1 cellular context compared by ENCODE assay signal in the genomic region with DNA sequence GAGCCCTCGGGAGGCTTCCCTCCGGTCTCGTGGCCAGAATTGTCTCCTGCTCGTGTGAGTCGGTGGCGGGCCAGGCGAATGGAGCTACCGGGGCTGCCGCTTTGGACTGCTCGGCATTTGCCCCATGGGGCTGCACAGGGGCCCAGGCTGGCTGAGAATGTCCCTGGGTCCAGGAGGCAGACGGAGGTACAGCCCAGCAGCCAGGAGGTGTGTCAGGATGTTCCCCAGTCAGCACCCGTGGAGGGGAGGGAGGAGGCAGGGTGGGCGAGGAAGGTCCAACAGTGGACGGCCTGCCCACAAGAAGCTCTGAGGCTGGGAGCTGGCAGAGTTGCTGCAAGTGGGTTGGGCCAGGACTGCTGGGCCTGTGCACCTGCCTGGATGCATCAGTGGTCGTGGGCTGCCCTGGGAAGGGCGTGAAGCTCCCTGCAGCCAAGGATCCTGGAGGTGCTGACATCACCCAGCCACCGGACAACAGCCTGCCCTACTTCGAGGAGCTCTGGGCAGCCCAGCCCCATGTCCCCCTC.
TF ChIP-seq lines count a peak whose summit lies in the region.

No MANE protein-coding gene starts in this region.

TF ChIP-seq in HepG2, 621 proteins besides CTCF, POLR2A, EP300 and RAD21 (continued from another document):
- no peak for TF ChIP-seq TEF (CRISPR knock-in tag; IDR thresholded peaks at IDR 0.05)
- TF ChIP-seq, protein P1, sequence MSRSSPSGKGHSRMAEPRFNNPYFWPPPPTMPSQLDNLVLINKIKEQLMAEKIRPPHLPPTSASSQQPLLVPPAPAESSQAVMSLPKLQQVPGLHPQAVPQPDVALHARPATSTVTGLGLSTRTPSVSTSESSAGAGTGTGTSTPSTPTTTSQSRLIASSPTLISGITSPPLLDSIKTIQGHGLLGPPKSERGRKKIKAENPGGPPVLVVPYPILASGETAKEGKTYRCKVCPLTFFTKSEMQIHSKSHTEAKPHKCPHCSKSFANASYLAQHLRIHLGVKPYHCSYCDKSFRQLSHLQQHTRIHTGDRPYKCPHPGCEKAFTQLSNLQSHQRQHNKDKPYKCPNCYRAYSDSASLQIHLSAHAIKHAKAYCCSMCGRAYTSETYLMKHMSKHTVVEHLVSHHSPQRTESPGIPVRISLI (CRISPR knock-in tag; IDR thresholded peaks at IDR 0.05; ENCODE audit: borderline replicate concordance): no peak
